ENCODE assay signal across 8 cellular contexts in the genomic region with DNA sequence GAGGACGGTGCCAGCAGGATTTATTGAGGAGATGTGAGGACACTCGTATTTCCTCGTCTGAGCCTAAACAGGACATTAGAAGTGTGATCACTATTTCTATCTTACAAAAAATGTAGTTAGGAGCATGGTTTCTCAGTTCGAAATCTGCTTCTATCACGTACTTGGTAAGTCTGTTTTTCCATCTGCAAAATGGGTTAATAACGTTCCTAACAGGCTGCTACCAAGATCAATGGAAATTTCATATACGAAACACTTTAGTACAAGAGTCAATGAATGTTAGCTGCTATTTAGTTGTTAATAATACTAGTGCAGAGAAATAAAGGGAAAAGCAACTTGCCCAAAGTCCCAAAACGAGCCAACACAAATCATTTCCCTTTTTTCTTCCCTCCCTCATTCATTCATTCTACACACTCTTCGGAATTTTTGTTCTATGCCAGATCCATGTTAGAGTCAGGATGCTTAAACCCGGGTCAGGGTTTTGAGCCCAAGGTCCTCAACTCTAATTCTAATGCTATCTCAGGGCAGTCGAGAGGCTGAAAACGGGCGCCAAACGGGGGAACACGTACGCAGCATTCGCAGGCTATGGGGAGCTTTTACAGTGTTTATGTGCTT. TPM values are rescaled to one million over a fixed set of nuclear protein-coding genes. Genes with fewer than 3 reads are reported as not detected.
DNase-seq lines count a peak whose midpoint lies in the region; ATAC-seq, FAIRE-seq and TF ChIP-seq lines count a peak whose summit lies in the region.

No MANE protein-coding gene starts in this region.

- CTCF ChIA-PET in Calu3 (lab: Charles Lee): interaction anchor here (0.9 to 1.0 kb wide), 3 partner anchors 33 to 254 kb away, joined by 4 to 5 read pairs (median 5); no protein-coding TSS in a partner anchor

- H3K27ac ChIP-seq in esophagus muscularis mucosa (replicated peaks in 1 of 4) (peak overlapping the region; percentile 87 to 92 (median 90)), pancreas (peak overlapping the region; percentile 70 to 82 (median 78))

- H3K4me1 ChIP-seq in NT2/D1 (ENCODE audit: insufficient read depth, insufficient read length) (peaks cover 5% of the 10 kb centered on the region), esophagus muscularis mucosa (peaks cover 21 to 51% (median 31%) of the 10 kb centered on the region in 4 donors), pancreas (peaks cover 0 to 19% (median 6%) of the 10 kb centered on the region in 3 donors)

- no peaks in the 10 kb centered on the region for H3K9me3 Mint-ChIP-seq in Calu3 (ENCODE audit: low read depth, unreplicated experiment)

- WGBS in esophagus muscularis mucosa: 18% methylated on average over 17 of the region's 17 CpGs
- 12 to 14% methylated on average over 17 of the region's 17 CpGs for WGBS in pancreas, 2 donors

- H3K27me3 ChIP-seq in NT2/D1 (ENCODE audit: insufficient read depth, insufficient read length) (no peaks in the 10 kb centered on the region), esophagus muscularis mucosa (no peaks in the 10 kb centered on the region), pancreas (no peaks in the 10 kb centered on the region)

- H3K9ac ChIP-seq in NT2/D1 (ENCODE audit: insufficient read length, low read depth): peak overlapping the region; percentile 100

- BruUV-seq in Calu3 (replicated peaks; lab: Mats Ljungman, UMichigan): TSS peak; percentile 67

- no peak for TF ChIP-seq CTCF in Calu3 (IDR thresholded peaks at IDR 0.05; ENCODE audit: unreplicated experiment)
- TF ChIP-seq CTCF in esophagus muscularis mucosa (IDR thresholded peaks at IDR 0.05): no peak
- TF ChIP-seq CTCF in pancreas (IDR thresholded peaks at IDR 0.05): no peak
- TF ChIP-seq CTCF in GM10266 (IDR thresholded peaks at IDR 0.05; ENCODE audit: control insufficient read depth, insufficient read depth, low read depth, missing control alignments): no peak

- peaks cover 22% of the 10 kb centered on the region for H3K36me3 Mint-ChIP-seq in Calu3 (ENCODE audit: insufficient read depth, unreplicated experiment)

- FAIRE-seq in pancreas (lab: Jason Lieb, UNC): no peak

- DNase-seq in Calu3 (no peak), NT2/D1 (ENCODE audit: low read depth, low spot score) (no peak), esophagus muscularis mucosa (ENCODE audit: extremely low spot score) (no peak), pancreas (no peak), NCI-H146 treated with DMSO at 0.1 percent for 48 hours (lab: John Stamatoyannopoulos, UW; ENCODE audit: unreplicated experiment) (no peak), GM10266 (ENCODE audit: extremely low spot score) (no peak)

- H3K4me3 ChIP-seq in NT2/D1 (ENCODE audit: insufficient read length, low read depth): peak overlapping the region; percentile 100
- H3K4me3 ChIP-seq in esophagus muscularis mucosa: peak overlapping the region; percentile 69 to 92 (median 82)
- peak overlapping the region; percentile 79 to 99 (median 96) for H3K4me3 ChIP-seq in pancreas

- H3K4me3 Mint-ChIP-seq in Calu3 (ENCODE audit: low read depth, unreplicated experiment): no peak overlapping the region

- H3K27ac Mint-ChIP-seq in Calu3 (ENCODE audit: unreplicated experiment): no peak overlapping the region

- ATAC-seq in pancreas (peak in 3 of 4 donors; percentile 1 to 3 (median 3)), HG03196 (IDR thresholded peaks at IDR 0.05; ENCODE audit: unreplicated experiment) (no peak), GM21381 (IDR thresholded peaks at IDR 0.05; ENCODE audit: unreplicated experiment) (no peak)

- no peak for TF ChIP-seq POLR2A in esophagus muscularis mucosa (IDR thresholded peaks at IDR 0.05; ENCODE audit: low read depth)

- H3K27me3 Mint-ChIP-seq in Calu3 (ENCODE audit: unreplicated experiment): no peaks in the 10 kb centered on the region

- H3K4me1 Mint-ChIP-seq in Calu3 (ENCODE audit: low read depth, unreplicated experiment): peaks cover 11% of the 10 kb centered on the region

- intact Hi-C loops in Calu3 (cut with micrococcal nuclease; ENCODE audit: unreplicated experiment) (loop anchor here (5.0 kb wide), 1 partner anchor 99 kb away; no protein-coding TSS in a partner anchor), esophagus muscularis mucosa (cut with DNase I) (loop anchor here (10.0 kb wide), 1 partner anchor 131 kb away; no protein-coding TSS in a partner anchor), pancreas (cut with DNase I) (no loop called here)

- peaks cover 62% of the 10 kb centered on the region for H3K36me3 ChIP-seq in NT2/D1 (ENCODE audit: insufficient read depth, insufficient read length, low read length)
- H3K36me3 ChIP-seq in esophagus muscularis mucosa: peaks cover 24 to 27% (median 26%) of the 10 kb centered on the region in 4 donors
- H3K36me3 ChIP-seq in pancreas: peaks cover 0 to 17% (median 5%) of the 10 kb centered on the region in 3 donors

- H3K9me3 ChIP-seq in NT2/D1 (ENCODE audit: insufficient read depth, low read length) (no peaks in the 10 kb centered on the region), esophagus muscularis mucosa (no peaks in the 10 kb centered on the region), pancreas (no peaks in the 10 kb centered on the region)

- no peak for TF ChIP-seq EP300 in esophagus muscularis mucosa (IDR thresholded peaks at IDR 0.05)

RNA-seq across cellular contexts. Expression of a gene that starts 0.6 kb away (rescaled TPM):
- total RNA-seq in Calu3 (2022): 78.1 and 81.0 TPM in 2 replicates
- total RNA-seq in esophagus muscularis mucosa: 10 to 100 TPM; 36.3 to 45.7 (median 40.6) TPM
- total RNA-seq in pancreas: 10 to 100 TPM in 5 of 6 donors, 1 to 10 TPM in 1; 9.4 to 17.3 (median 15.5) TPM
- 10 to 100 TPM in 1 of 2 donors, 1 to 10 TPM in 1; 8.7 to 20.5 TPM for polyA plus RNA-seq in pancreas

RNA-seq across cellular contexts. Expression of a gene that starts 0.9 kb away (rescaled TPM):
- total RNA-seq in Calu3 (2022): 26.6 and 28.5 TPM in 2 replicates
- total RNA-seq in esophagus muscularis mucosa: 10 to 100 TPM; 20.9 to 29.6 (median 26.1) TPM
- total RNA-seq in pancreas: 10 to 100 TPM in 1 of 6 donors, 1 to 10 TPM in 5; 5.6 to 11.4 (median 8.2) TPM
- 10 to 100 TPM; 11.1 to 20.3 TPM for polyA plus RNA-seq in pancreas

RNA-seq across cellular contexts. Expression of a gene that starts 56.3 kb away (rescaled TPM):
- total RNA-seq in Calu3 (2022) (not detected in 2 replicates), esophagus muscularis mucosa (not detected), pancreas (under 1 TPM in 4 of 6 donors, not detected in 2; 0.12 to 0.23 (median 0.15) TPM)
- under 1 TPM; 0.27 to 0.73 TPM for polyA plus RNA-seq in pancreas

Comparison
In these comparisons a context has a peak if more than half of its experiments do, and no peak if none do; other contexts are left out.
1. ATAC-seq: peak in pancreas (3 of 4); none in HG03196 (single experiment) and GM21381 (single experiment).
2. intact Hi-C loops: an anchor here in Calu3 (5.0 kb wide) and esophagus muscularis mucosa (10.0 kb wide); none called in pancreas.
3. Peak in every context shown above with its lines, with median percentiles within 50 percentile points of each other: H3K4me3 ChIP-seq.